Comparison of ENCODE assay signal across 14 cellular contexts in the genomic region with DNA sequence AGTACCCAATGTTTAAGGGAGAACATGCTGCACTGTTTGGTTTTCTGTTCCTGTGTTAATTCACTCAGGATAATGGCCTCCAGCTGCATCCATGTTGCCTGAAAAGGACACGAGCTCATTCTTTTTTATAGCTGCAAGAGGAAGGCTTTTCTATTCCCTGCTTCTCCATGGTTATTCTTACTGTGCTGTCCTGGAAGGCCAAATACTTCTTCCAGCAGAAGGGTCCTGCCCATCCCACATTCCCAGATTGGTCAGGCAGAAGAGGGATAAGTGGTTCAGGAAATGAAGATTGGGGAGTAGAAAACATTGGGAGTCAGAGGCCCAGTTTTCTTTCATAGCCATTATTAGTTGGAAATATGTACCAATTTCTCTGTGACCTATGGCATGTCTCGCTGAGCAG.
DNase-seq lines count a peak whose midpoint lies in the region; ATAC-seq and TF ChIP-seq lines count a peak whose summit lies in the region.
"Had no signal": no experiment of that assay in that cellular context is flagged by ENCODE, and none has a peak within 500 bp of the region (broad histone marks: within the 10 kb centered on the region; RNA-seq: fewer than 3 reads in every experiment).

No MANE protein-coding gene starts in this region.

- H3K36me3 ChIP-seq in Peyer's patch (peaks cover 0 to 15% (median 0%) of the 10 kb centered on the region in 3 donors), muscle layer of colon (ENCODE audit: insufficient read depth, low read length) (peaks cover 4% of the 10 kb centered on the region), subcutaneous abdominal adipose tissue (ENCODE audit: control insufficient read depth in 5 of 5, insufficient read depth in 5 of 5, low read length in 5 of 5) (peaks cover 0 to 19% (median 4%) of the 10 kb centered on the region in 5 donors)

- H3K4me3 ChIP-seq in Peyer's patch (peak overlapping the region in 1 of 4 donors; percentile 48), coronary artery (peak overlapping the region; percentile 78), muscle layer of colon (ENCODE audit: low read depth in 1 of 2, low read length in 2 of 2) (peak overlapping the region; percentile 43 to 79), subcutaneous abdominal adipose tissue (ENCODE audit: low read depth in 1 of 5, low read length in 5 of 5) (peak overlapping the region in 4 of 5 donors; percentile 74 to 78 (median 76))

- no peaks in the 10 kb centered on the region for H3K27me3 ChIP-seq in Peyer's patch
- H3K27me3 ChIP-seq in muscle layer of colon (ENCODE audit: control insufficient read depth in 1 of 2, insufficient read depth in 2 of 2, low read length in 2 of 2), result no peaks in the 10 kb centered on the region
- H3K27me3 ChIP-seq in subcutaneous abdominal adipose tissue (ENCODE audit: control insufficient read depth in 5 of 5, insufficient read depth in 4 of 5, low read length in 5 of 5), result no peaks in the 10 kb centered on the region

- no peak for TF ChIP-seq POLR2A in Peyer's patch (IDR thresholded peaks at IDR 0.05)

- H3K9ac ChIP-seq in muscle layer of colon (ENCODE audit: low read length), result peak overlapping the region; percentile 92
- peak overlapping the region in 3 of 5 donors; percentile 12 to 42 (median 19) for H3K9ac ChIP-seq in subcutaneous abdominal adipose tissue (ENCODE audit: low read length in 5 of 5)

- H3K27ac ChIP-seq in Peyer's patch (peak overlapping the region; percentile 67 to 90 (median 83)), coronary artery (peak overlapping the region; percentile 87 to 97), muscle layer of colon (ENCODE audit: low read depth, low read length) (peak overlapping the region; percentile 100), subcutaneous abdominal adipose tissue (ENCODE audit: low read depth, low read length) (peak overlapping the region; percentile 90)

- no peak for TF ChIP-seq CTCF in Peyer's patch (IDR thresholded peaks at IDR 0.05)
- TF ChIP-seq CTCF in coronary artery (IDR thresholded peaks at IDR 0.05), result no peak

- no peaks in the 10 kb centered on the region for H3K9me3 ChIP-seq in Peyer's patch
- no peaks in the 10 kb centered on the region for H3K9me3 ChIP-seq in muscle layer of colon (ENCODE audit: low read length)
- no peaks in the 10 kb centered on the region for H3K9me3 ChIP-seq in subcutaneous abdominal adipose tissue (ENCODE audit: control insufficient read depth in 5 of 5, low read length in 5 of 5)

- ATAC-seq in HG02981 (IDR thresholded peaks at IDR 0.05; ENCODE audit: unreplicated experiment), result no peak
- ATAC-seq: effector memory CD8-positive, alpha-beta T cell; SK-N-SH treated with all-trans-retinoic acid at 6 μM for 48 hours had no signal

- DNase-seq in Peyer's patch, result no peak
- DNase-seq in coronary artery (ENCODE audit: low spot score), result no peak
- DNase-seq in germinal center (ENCODE audit: low spot score), result no peak
- no peak for DNase-seq in Ammon's horn (ENCODE audit: low spot score)
- no peak for DNase-seq in NCI-H1694 treated with DMSO at 0.1 percent for 48 hours (lab: John Stamatoyannopoulos, UW)
- DNase-seq: activated gamma-delta T cell treated with Interleukin-2 at 50 U/mL for 16 hours; effector memory CD8-positive, alpha-beta T cell; foreskin melanocyte; NCI-H1417; NCI-H446 treated with DMSO at 0.1 percent for 48 hours had no signal

- peaks cover 0 to 8% (median 0%) of the 10 kb centered on the region in 4 donors for H3K4me1 ChIP-seq in Peyer's patch
- H3K4me1 ChIP-seq in muscle layer of colon (ENCODE audit: insufficient read depth, low read length), result peaks cover 72% of the 10 kb centered on the region
- peaks cover 14 to 84% (median 72%) of the 10 kb centered on the region in 5 donors for H3K4me1 ChIP-seq in subcutaneous abdominal adipose tissue (ENCODE audit: control insufficient read depth in 5 of 5, insufficient read depth in 5 of 5, low read length in 5 of 5)
